ENCODE assay signal across 15 cellular contexts in the genomic region with DNA sequence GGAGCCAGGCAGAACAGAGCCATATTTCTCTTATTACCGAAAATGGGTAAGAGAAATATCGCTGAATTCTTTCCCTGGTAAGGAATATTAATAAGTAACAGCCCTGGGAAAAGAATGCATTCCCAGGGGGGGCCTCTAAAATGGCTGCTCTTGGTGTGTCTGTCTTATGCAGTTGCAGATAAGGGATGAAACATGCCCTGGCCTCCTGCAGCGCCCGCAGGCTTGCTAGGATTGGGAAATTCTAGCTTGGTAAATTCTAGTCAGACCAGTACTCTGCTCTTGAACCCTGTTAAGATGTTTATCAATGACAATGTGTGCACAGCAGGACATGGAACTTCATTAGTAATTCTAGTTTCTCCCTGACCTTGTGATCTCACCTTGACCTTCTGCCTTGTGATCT. TPM values are rescaled to one million over a fixed set of nuclear protein-coding genes. Genes with fewer than 3 reads are reported as not detected.
A peak's percentile ranks its signal among the peaks of the same experiment; 100 is the strongest.
DNase-seq lines count a peak whose midpoint lies in the region; ATAC-seq, FAIRE-seq and TF ChIP-seq lines count a peak whose summit lies in the region.
"Not testable (repeated sequence)": the region's sequence is repeated elsewhere in the genome, so short reads cannot be mapped to it uniquely, and the experiment has no call there.
"Had no signal": no experiment of that assay in that cellular context is flagged by ENCODE, and none has a peak within 500 bp of the region (broad histone marks: within the 10 kb centered on the region; RNA-seq: fewer than 3 reads in every experiment).

No MANE protein-coding gene starts in this region.

- not testable (repeated sequence) for TF ChIP-seq RAD21 in HepG2 (CRISPR knock-in tag; IDR thresholded peaks at IDR 0.05)

- in situ Hi-C loops in HepG2 (cut with HindIII; ENCODE audit: extremely low pct_ligation_motif_present, low pct_unique_long_range_greater_than_20kb) = not testable (repeated sequence)

- FAIRE-seq in HepG2 (lab: Jason Lieb, UNC) = not testable (repeated sequence)

- TF ChIP-seq EP300 in HepG2 (IDR thresholded peaks at IDR 0.05; ENCODE audit: low read depth in 2 of 2, low read length in 2 of 2); HepG2 (CRISPR knock-in tag; IDR thresholded peaks at IDR 0.05; ENCODE audit: borderline replicate concordance): not testable (repeated sequence)

- H3K4me1 ChIP-seq in HEK293 (ENCODE audit: control insufficient read depth, insufficient read depth, low read length); endodermal cell (ENCODE audit: control insufficient read depth, insufficient read depth, low read length): not testable (repeated sequence)
- H3K4me1 ChIP-seq in HepG2 (ENCODE audit: insufficient read depth, low read length) = peaks cover 21% of the 10 kb centered on the region

- POLR2A ChIA-PET in HEK293 (lab: Yijun Ruan, JAX); HepG2 (lab: Yijun Ruan, JAX): not testable (repeated sequence)

- not testable (repeated sequence) for TF ChIP-seq CTCF in HEK293 (tag by site-specific recombination; IDR thresholded peaks at IDR 0.05); endodermal cell (conservative IDR thresholded peaks at IDR 0.05); HepG2 (CRISPR knock-in tag; IDR thresholded peaks at IDR 0.05); type B pancreatic cell (conservative IDR thresholded peaks at IDR 0.05)

- peaks cover 44% of the 10 kb centered on the region for H3K9me3 Mint-ChIP-seq in endodermal cell
- peaks cover 10% of the 10 kb centered on the region for H3K9me3 Mint-ChIP-seq in type B pancreatic cell

- not testable (repeated sequence) for H3K4me3 ChIP-seq in HEK293 (ENCODE audit: low read depth, low read length); endodermal cell (ENCODE audit: low read length); HepG2 (replicated peaks in 1 of 3; ENCODE audit: insufficient read depth in 1 of 3, low read depth in 2 of 3, low read length in 3 of 3)

- not testable (repeated sequence) for H3K9me3 ChIP-seq in HEK293 (ENCODE audit: control insufficient read depth, insufficient read depth, low read depth, low read length)
- H3K9me3 ChIP-seq in endodermal cell (ENCODE audit: control insufficient read depth, low read length) (peaks cover 22% of the 10 kb centered on the region), HepG2 (ENCODE audit: low read length) (peaks cover 16% of the 10 kb centered on the region)

- not testable (repeated sequence) for ATAC-seq in HepG2

- not testable (repeated sequence) for H3K27me3 Mint-ChIP-seq in endodermal cell (ENCODE audit: insufficient read depth); type B pancreatic cell

- intact Hi-C loops in HepG2 (cut with micrococcal nuclease; ENCODE audit: unreplicated experiment) = not testable (repeated sequence)

- not testable (repeated sequence) for H3K27ac Mint-ChIP-seq in endodermal cell, type B pancreatic cell

- H3K27ac ChIP-seq in HEK293 (ENCODE audit: extremely low read depth, low read depth, low read length); endodermal cell (ENCODE audit: low read depth, low read length); HepG2 (ENCODE audit: extremely low read length, insufficient read depth, low read length): not testable (repeated sequence)

- not testable (repeated sequence) for BruUV-seq in HepG2 (replicated peaks; lab: Mats Ljungman, UMichigan)

- H3K79me2 ChIP-seq in HepG2 (ENCODE audit: insufficient read depth, low read length) = not testable (repeated sequence)

- not testable (repeated sequence) for H3K4me2 ChIP-seq in HepG2 (ENCODE audit: low read depth, low read length)

- DNase-seq in DMS53 (lab: John Stamatoyannopoulos, UW) (peak; percentile 19), NCI-H82 (lab: John Stamatoyannopoulos, UW) (peak; percentile 50), endodermal cell (peak; percentile 20), type B pancreatic cell (ENCODE audit: extremely low spot score, unreplicated experiment) (peak; percentile 24)
- not testable (repeated sequence) for DNase-seq in HepG2 (ENCODE audit: low spot score)

- CTCF ChIA-PET in HEK293 (lab: Yijun Ruan, JAX); HepG2 (lab: Yijun Ruan, JAX; ENCODE audit: low intra/inter-chr PET ratio, low total read pairs): not testable (repeated sequence)

- TF ChIP-seq POLR2A in HepG2 (IDR thresholded peaks at IDR 0.05; ENCODE audit: insufficient read depth in 1 of 2, low read depth in 2 of 2, low read length in 2 of 2) = not testable (repeated sequence)

- WGBS in endodermal cell (ENCODE audit: insufficient coverage in 1 of 2, insufficient read length in 1 of 2), 2 experiments = 95 to 96% methylated on average over 4 of the region's 4 CpGs
- WGBS in HepG2 (ENCODE audit: low lambda C conversion rate) = 9% methylated on average over 4 of the region's 4 CpGs

- H3K36me3 ChIP-seq in HEK293 (ENCODE audit: control insufficient read depth in 2 of 2, insufficient read depth in 1 of 2, low read length in 2 of 2); endodermal cell (ENCODE audit: control insufficient read depth, insufficient read depth, low read length); HepG2 (replicated peaks in 1 of 2; ENCODE audit: control insufficient read depth in 1 of 2, insufficient read depth in 2 of 2, low read length in 2 of 2): not testable (repeated sequence)

- not testable (repeated sequence) for H3K4me1 Mint-ChIP-seq in endodermal cell; type B pancreatic cell (ENCODE audit: unreplicated experiment)

- not testable (repeated sequence) for H3K27me3 ChIP-seq in endodermal cell (ENCODE audit: control insufficient read depth, insufficient read depth, low read length, poor library complexity, severe bottlenecking); HepG2 (ENCODE audit: control insufficient read depth in 1 of 2, insufficient read depth in 2 of 2, low read length in 2 of 2)

- H2AFZ ChIP-seq in HepG2 (ENCODE audit: low read length) = not testable (repeated sequence)

- H4K20me1 ChIP-seq in HepG2 (ENCODE audit: insufficient read depth, low read length) = not testable (repeated sequence)

- not testable (repeated sequence) for H3K9ac ChIP-seq in endodermal cell (ENCODE audit: extremely low read depth, low read length, poor library complexity, severe bottlenecking); HepG2 (ENCODE audit: insufficient read depth, low read depth, low read length)

- H3K36me3 Mint-ChIP-seq in endodermal cell (ENCODE audit: low read depth); type B pancreatic cell: not testable (repeated sequence)

- not testable (repeated sequence) for H3K4me3 Mint-ChIP-seq in endodermal cell, type B pancreatic cell

TF ChIP-seq in HEK293, 187 proteins besides CTCF, POLR2A, EP300 and RAD21:
- peak; percentile 74 for TF ChIP-seq SETDB1 (IDR thresholded peaks at IDR 0.05; ENCODE audit: insufficient read length, low read length)

TF ChIP-seq in HepG2, 621 proteins besides CTCF, POLR2A, EP300 and RAD21:
- peak; percentile 92 for TF ChIP-seq SETDB1 (CRISPR knock-in tag; IDR thresholded peaks at IDR 0.05; ENCODE audit: borderline replicate concordance)
TF ChIP-seq in HepG2: peak in this region for 1; not testable (repeated sequence) for 620.

RNA-seq across cellular contexts. Expression of gene DDC, which starts 18.1 kb away (rescaled TPM):
- 1 to 10 TPM; 1.1 TPM for total RNA-seq in endodermal cell
- polyA plus RNA-seq in endodermal cell (2013, experiment 1 of 2) = 2.1 TPM
- polyA plus RNA-seq in endodermal cell (2013, experiment 2 of 2) = 1.4 TPM
- total RNA-seq in HepG2 (2016; rRNA removed; fragmentation: Illumina TruSeq; extraction: Trizol) = 93.3 and 126 TPM in 2 replicates
- total RNA-seq in HepG2 (2016; cell fraction: cytosol; rRNA removed; fragmentation: Illumina TruSeq; extraction: Trizol; ENCODE audit: low read depth) = 23.4 and 29.3 TPM in 2 replicates
- 98.6 and 126 TPM in 2 replicates for total RNA-seq in HepG2 (2016; cell fraction: insoluble cytoplasmic fraction; rRNA removed; fragmentation: Illumina TruSeq; extraction: Trizol)
- 43.9 and 45.3 TPM in 2 replicates for total RNA-seq in HepG2 (2016; cell fraction: membrane; rRNA removed; fragmentation: Illumina TruSeq; extraction: Trizol)
- 63.9 and 66.7 TPM in 2 replicates for total RNA-seq in HepG2 (2016; cell fraction: nucleus; rRNA removed; fragmentation: Illumina TruSeq; extraction: Trizol)
- 10.1 and 11.7 TPM in 2 replicates for polyA plus RNA-seq in HepG2 (2011; rRNA removed)
- 10.8 and 11.7 TPM in 2 replicates for polyA plus RNA-seq in HepG2 (2011; cell fraction: cytosol; rRNA removed)
- 7.3 and 9.2 TPM in 2 replicates for polyA plus RNA-seq in HepG2 (2011; cell fraction: nucleus; rRNA removed)
- polyA plus RNA-seq in HepG2 (2012) = 25.0 and 51.6 TPM in 2 replicates
- 17.2 and 21.3 TPM in 2 replicates for polyA plus RNA-seq in HepG2 (2016; cell fraction: cytosol; fragmentation: Illumina TruSeq; extraction: Trizol; ENCODE audit: low read depth)
- polyA plus RNA-seq in HepG2 (2016; cell fraction: insoluble cytoplasmic fraction; fragmentation: Illumina TruSeq; extraction: Trizol; ENCODE audit: low read depth) = 93.5 and 100 TPM in 2 replicates
- polyA plus RNA-seq in HepG2 (2016; cell fraction: membrane; fragmentation: Illumina TruSeq; extraction: Trizol; ENCODE audit: low read depth) = 22.3 and 29.4 TPM in 2 replicates
- 62.4 and 68.1 TPM in 2 replicates for polyA plus RNA-seq in HepG2 (2016; cell fraction: nucleus; fragmentation: Illumina TruSeq; extraction: Trizol; ENCODE audit: insufficient read depth, low read depth)
- 14.2 TPM in 1 of 2 replicates, not detected in the other for polyA minus RNA-seq in HepG2 (2011; rRNA and poly(A)+ RNA removed; ENCODE audit: low replicate concordance)
- 6.2 and 7.7 TPM in 2 replicates for polyA minus RNA-seq in HepG2 (2011; cell fraction: cytosol; rRNA and poly(A)+ RNA removed)
- polyA minus RNA-seq in HepG2 (2011; cell fraction: nucleus; rRNA and poly(A)+ RNA removed) = 10.3 and 12.4 TPM in 2 replicates
- 29.9 and 71.9 TPM in 2 replicates for total RNA-seq in type B pancreatic cell (ENCODE audit: low replicate concordance)
- total RNA-seq: A673; CD4-positive, alpha-beta memory T cell; CD4-positive, CD25-positive, alpha-beta regulatory T cell; CD8-positive, alpha-beta memory T cell; Daoy; G401; GM12878 had no signal
- polyA plus RNA-seq: AG04450; CD14-positive monocyte; CD4-positive, alpha-beta memory T cell; CD4-positive, CD25-positive, alpha-beta regulatory T cell; CD8-positive, alpha-beta memory T cell; GM12878 had no signal

Comparison
In these comparisons a context has a peak if more than half of its experiments do, and no peak if none do; other contexts are left out.
1. RNA of gene DDC, which starts 18.1 kb away (total RNA-seq): 23.4 to 126 TPM in HepG2 and 29.9 to 71.9 TPM in type B pancreatic cell; 1.1 TPM in endodermal cell; every median in the first group is over 10 times any median in the second.